In the genomic region with DNA sequence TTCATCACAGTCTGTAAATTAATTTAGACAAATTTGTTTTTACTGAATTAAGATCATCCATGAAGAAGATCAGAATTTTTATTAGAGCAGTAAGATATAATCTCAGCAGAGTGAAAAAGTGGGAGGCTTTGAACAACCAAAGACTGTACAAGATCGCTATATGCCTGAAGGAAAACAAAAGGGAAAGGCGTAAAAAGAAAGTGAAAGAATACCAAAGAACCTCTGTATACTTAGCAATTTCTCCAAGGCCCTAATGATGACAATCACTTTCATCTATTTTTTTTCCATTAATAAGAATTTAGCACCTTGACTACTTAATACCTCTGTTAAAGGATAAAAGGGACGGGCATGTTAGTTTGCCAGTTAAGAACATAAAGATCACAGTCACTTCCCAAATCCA, we compare ENCODE assay signal across 25 cellular contexts.
"Had no signal": no experiment of that assay in that cellular context is flagged by ENCODE, and none has a peak within 500 bp of the region (broad histone marks: within the 10 kb centered on the region; RNA-seq: fewer than 3 reads in every experiment).

No MANE protein-coding gene starts in this region.

- H3K4me1 ChIP-seq: gastroesophageal sphincter, stomach, tibial artery had no signal

- DNase-seq: dermis blood vessel endothelial cell; effector memory CD4-positive, alpha-beta T cell; foreskin keratinocyte; glutamatergic neuron; heart right ventricle; hippocampal formation; left colon; left ventricle myocardium superior; natural killer cell; occipital lobe; ovary; psoas muscle; right cardiac atrium; stimulated activated CD4-positive, alpha-beta T cell treated with anti-CD3 and anti-CD28 coated beads, Interleukin-15, amount 100 ng/mL, for 24 hours; stimulated activated CD4-positive, alpha-beta T cell treated with anti-CD3 and anti-CD28 coated beads, Interleukin-4, amount 100 ng/mL, for 24 hours; stimulated activated naive CD4-positive, alpha-beta T cell treated with Interleukin-2 at 50 U/mL for 16 hours; stomach; tibial artery had no signal

- H3K36me3 ChIP-seq: ovary had no signal

- ATAC-seq: foreskin keratinocyte; gastroesophageal sphincter; heart right ventricle; left colon; left ventricle myocardium superior; natural killer cell; psoas muscle; right cardiac atrium; stimulated activated effector memory CD8-positive, alpha-beta T cell treated with anti-CD3 and anti-CD28 coated beads, Interleukin-12 subunit alpha, Interleukin-12 subunit beta, amount 100 ng/mL, for 72 hours had no signal

- H3K9me3 ChIP-seq: esophagus muscularis mucosa, gastroesophageal sphincter, heart right ventricle, ovary, psoas muscle, stomach, tibial artery had no signal

- H3K27ac ChIP-seq: coronary artery, esophagus muscularis mucosa, foreskin keratinocyte, gastroesophageal sphincter, heart right ventricle, ovary, psoas muscle, skin epidermis, stomach, tibial artery had no signal

- FAIRE-seq: endothelial cell of umbilical vein had no signal

- H3K4me3 ChIP-seq: coronary artery, esophagus muscularis mucosa, gastroesophageal sphincter, heart right ventricle, lung, ovary, psoas muscle, skin epidermis, stomach, tibial artery had no signal

- H3K27me3 ChIP-seq: esophagus muscularis mucosa, foreskin keratinocyte, gastroesophageal sphincter, heart right ventricle, ovary, stomach, tibial artery had no signal
